ENCODE assay signal across 28 cellular contexts in the genomic region with DNA sequence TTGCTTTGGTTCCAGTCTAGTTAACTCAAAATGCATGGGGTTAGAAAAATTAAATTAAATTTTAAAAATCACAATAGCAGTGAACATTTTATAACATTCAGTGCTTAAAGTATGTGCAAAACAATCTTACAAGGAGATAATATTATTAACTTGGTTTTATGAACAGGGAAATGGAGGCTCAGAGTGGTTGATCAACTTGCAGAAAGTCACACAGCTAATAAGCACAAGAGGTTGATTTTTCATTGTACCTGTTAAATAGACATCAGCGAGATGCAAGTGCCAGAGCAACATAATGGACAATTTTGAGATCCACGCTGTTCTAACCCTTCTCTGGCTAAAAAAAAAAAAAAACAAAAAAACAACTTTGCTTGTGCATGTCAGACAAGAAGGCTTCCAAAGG.
"Had no signal": no experiment of that assay in that cellular context is flagged by ENCODE, and none has a peak within 500 bp of the region (broad histone marks: within the 10 kb centered on the region; RNA-seq: fewer than 3 reads in every experiment).

No MANE protein-coding gene starts in this region.

- H3K4me3 ChIP-seq: colonic mucosa, esophagus squamous epithelium, gastrocnemius medialis, heart right ventricle, left lung, lower lobe of right lung, mucosa of descending colon had no signal

- H3K27ac Mint-ChIP-seq: dendritic cell treated with granulocyte-macrophage colony-stimulating factor and Interleukin-4, amounts not matched to agents 40 ng/mL and 50 ng/mL, for 4 days; effector memory CD8-positive, alpha-beta T cell; endodermal cell; mesothelial cell of epicardium; naive B cell had no signal

- H3K9me3 Mint-ChIP-seq: dendritic cell treated with granulocyte-macrophage colony-stimulating factor and Interleukin-4, amounts not matched to agents 40 ng/mL and 50 ng/mL, for 4 days; effector memory CD8-positive, alpha-beta T cell; endodermal cell; mesothelial cell of epicardium; naive B cell had no signal

- FAIRE-seq: endometrium, islet of Langerhans, keratinocyte had no signal

- H3K36me3 ChIP-seq: colonic mucosa, esophagus squamous epithelium, gastrocnemius medialis, heart right ventricle, left lung, lower lobe of right lung had no signal

- H3K9me3 ChIP-seq: colonic mucosa, esophagus squamous epithelium, gastrocnemius medialis, heart right ventricle, left lung, lower lobe of right lung, mucosa of descending colon had no signal

- H3K27me3 ChIP-seq: colonic mucosa had no signal

- ATAC-seq: effector memory CD8-positive, alpha-beta T cell; esophagus mucosa; gastrocnemius medialis; heart right ventricle; left cardiac atrium; left lung; left ventricle myocardium superior; lower lobe of right lung; mucosa of descending colon had no signal

- H3K27ac ChIP-seq: colonic mucosa, epithelial cell of prostate, esophagus squamous epithelium, gastrocnemius medialis, heart right ventricle, left lung, lower lobe of right lung had no signal

- H3K4me3 Mint-ChIP-seq: dendritic cell treated with granulocyte-macrophage colony-stimulating factor and Interleukin-4, amounts not matched to agents 40 ng/mL and 50 ng/mL, for 4 days; effector memory CD8-positive, alpha-beta T cell; endodermal cell; mesothelial cell of epicardium; naive B cell had no signal

- H3K36me3 Mint-ChIP-seq: mesothelial cell of epicardium, naive B cell had no signal

- DNase-seq: colonic mucosa; cortex of kidney; effector CD8-positive, alpha-beta T cell; effector memory CD8-positive, alpha-beta T cell; endodermal cell; erythroblast; esophagus squamous epithelium; foreskin fibroblast; foreskin melanocyte; gastrocnemius medialis; glutamatergic neuron; head of caudate nucleus; heart right ventricle; hippocampal formation; left cardiac atrium; left lung; left ventricle myocardium superior; lower lobe of right lung; mesenchymal stem cell; mucosa of descending colon; naive B cell had no signal

- H3K4me1 ChIP-seq: colonic mucosa, esophagus squamous epithelium, gastrocnemius medialis, left lung, lower lobe of right lung had no signal
